ENCODE assay signal across 8 cellular contexts in genomic region chr15:34102175-34102925, GRCh38. TPM values are rescaled to one million over a fixed set of nuclear protein-coding genes. Genes with fewer than 3 reads are reported as not detected.
DNase-seq lines count a peak whose midpoint lies in the region; ATAC-seq, FAIRE-seq and TF ChIP-seq lines count a peak whose summit lies in the region.

No MANE protein-coding gene starts in this region.

- H3K4me3 Mint-ChIP-seq in T-helper 2 cell treated with Interferon-gamma antibody and Interleukin-4, amounts not matched to agents 5 μg/mL and 100 μg/mL, for 36 hours = peak overlapping the region; percentile 100
- peak overlapping the region; percentile 96 for H3K4me3 Mint-ChIP-seq in activated naive CD8-positive, alpha-beta T cell treated with anti-CD3 and anti-CD28 coated beads, Interleukin-2, amount 50 U/mL, for 24 hours

- H3K27ac ChIP-seq in keratinocyte (ENCODE audit: control insufficient read depth, insufficient read depth, low read length) (peak overlapping the region; percentile 95), stomach smooth muscle (ENCODE audit: low read length) (peak overlapping the region; percentile 88)

- no peaks in the 10 kb centered on the region for H3K27me3 Mint-ChIP-seq in T-helper 2 cell treated with Interferon-gamma antibody and Interleukin-4, amounts not matched to agents 5 μg/mL and 100 μg/mL, for 36 hours (ENCODE audit: low read depth)
- H3K27me3 Mint-ChIP-seq in activated naive CD8-positive, alpha-beta T cell treated with anti-CD3 and anti-CD28 coated beads, Interleukin-2, amount 50 U/mL, for 24 hours = peaks cover 3% of the 10 kb centered on the region

- no peaks in the 10 kb centered on the region for H3K9me1 ChIP-seq in keratinocyte (ENCODE audit: control insufficient read depth, extremely low read depth, insufficient read depth, low read length)

- peak overlapping the region; percentile 89 for H3K4me2 ChIP-seq in keratinocyte (ENCODE audit: control insufficient read depth, extremely low read depth, insufficient read depth, low read depth, low read length)

- H3K9ac ChIP-seq in keratinocyte (ENCODE audit: control insufficient read depth, extremely low read depth, insufficient read depth, low read length) = peak overlapping the region; percentile 82
- H3K9ac ChIP-seq in stomach smooth muscle (ENCODE audit: low read length in 2 of 2) = peak overlapping the region; percentile 75 to 97

- H3K36me3 ChIP-seq in keratinocyte (ENCODE audit: control insufficient read depth in 2 of 2, extremely low read depth in 1 of 2, insufficient read depth in 2 of 2, low read length in 2 of 2) = no peaks in the 10 kb centered on the region
- peaks cover 0 to 5% of the 10 kb centered on the region in 2 donors for H3K36me3 ChIP-seq in stomach smooth muscle (ENCODE audit: control insufficient read depth in 2 of 2, insufficient read depth in 2 of 2, low read length in 2 of 2)

- no peak for DNase-seq in T-helper 2 cell treated with Interferon-gamma antibody and Interleukin-4, amounts not matched to agents 5 μg/mL and 100 μg/mL, for 36 hours (ENCODE audit: low spot score)
- DNase-seq in T-helper 2 cell = no peak
- DNase-seq in activated naive CD8-positive, alpha-beta T cell treated with anti-CD3 and anti-CD28 coated beads, Interleukin-2, amount 50 U/mL, for 24 hours = no peak
- DNase-seq in keratinocyte (ENCODE audit: low read depth, low spot score) = no peak
- no peak for DNase-seq in NCI-H1048 (lab: John Stamatoyannopoulos, UW)
- DNase-seq in mesenteric fat pad (ENCODE audit: low spot score) = no peak
- no peak for DNase-seq in NCI-H510A (lab: John Stamatoyannopoulos, UW)

- H3K27me3 ChIP-seq in keratinocyte (ENCODE audit: control insufficient read depth, extremely low read depth, insufficient read depth, low read length) (no peaks in the 10 kb centered on the region), stomach smooth muscle (ENCODE audit: control insufficient read depth in 1 of 2, insufficient read depth in 2 of 2, low read length in 2 of 2) (no peaks in the 10 kb centered on the region)

- no peak for ATAC-seq in activated naive CD8-positive, alpha-beta T cell treated with anti-CD3 and anti-CD28 coated beads, Interleukin-2, amount 50 U/mL, for 24 hours

- H3K4me1 ChIP-seq in keratinocyte (ENCODE audit: control insufficient read depth, extremely low read depth, insufficient read depth, low read length) (peaks cover 14% of the 10 kb centered on the region), stomach smooth muscle (ENCODE audit: control insufficient read depth, insufficient read depth, low read length) (peaks cover 15% of the 10 kb centered on the region)

- peaks cover 41% of the 10 kb centered on the region for H3K79me2 ChIP-seq in keratinocyte (ENCODE audit: control insufficient read depth, insufficient read depth, low read length)

- TF ChIP-seq CTCF in keratinocyte (optimal IDR thresholded peaks at IDR 0.05 in 1 of 3, IDR thresholded peaks at IDR 0.05 in 1 of 3, conservative IDR thresholded peaks at IDR 0.05 in 1 of 3; ENCODE audit: extremely low read depth in 1 of 3, insufficient read depth in 2 of 3, low read length in 3 of 3) = no peak

- peak overlapping the region; percentile 99 for H3K27ac Mint-ChIP-seq in T-helper 2 cell treated with Interferon-gamma antibody and Interleukin-4, amounts not matched to agents 5 μg/mL and 100 μg/mL, for 36 hours
- peak overlapping the region; percentile 100 for H3K27ac Mint-ChIP-seq in activated naive CD8-positive, alpha-beta T cell treated with anti-CD3 and anti-CD28 coated beads, Interleukin-2, amount 50 U/mL, for 24 hours

- dilution Hi-C loops in keratinocyte (cut with MboI; ENCODE audit: extremely low pct_ligation_motif_present, low sequenced_read_pairs) = no loop called here

- H4K20me1 ChIP-seq in keratinocyte (ENCODE audit: control insufficient read depth, extremely low read depth, insufficient read depth, low read length) = no peaks in the 10 kb centered on the region

- no peak for FAIRE-seq in keratinocyte (lab: Jason Lieb, UNC)

- peak overlapping the region; percentile 62 to 98 (median 94) for H3K4me3 ChIP-seq in keratinocyte (ENCODE audit: control insufficient read depth in 2 of 3, extremely low read depth in 1 of 3, insufficient read depth in 2 of 3, low read depth in 1 of 3, low read length in 3 of 3)
- H3K4me3 ChIP-seq in stomach smooth muscle (ENCODE audit: low read length in 2 of 2) = peak overlapping the region; percentile 83 to 99

- H3K9me3 ChIP-seq in keratinocyte (ENCODE audit: control insufficient read depth, low read depth, low read length) (no peaks in the 10 kb centered on the region), stomach smooth muscle (ENCODE audit: control insufficient read depth in 2 of 2, low read length in 2 of 2) (no peaks in the 10 kb centered on the region)

- H2AFZ ChIP-seq in keratinocyte (ENCODE audit: control insufficient read depth, low read length) = peak overlapping the region; percentile 97

- peaks cover 9% of the 10 kb centered on the region for H3K9me3 Mint-ChIP-seq in T-helper 2 cell treated with Interferon-gamma antibody and Interleukin-4, amounts not matched to agents 5 μg/mL and 100 μg/mL, for 36 hours
- H3K9me3 Mint-ChIP-seq in activated naive CD8-positive, alpha-beta T cell treated with anti-CD3 and anti-CD28 coated beads, Interleukin-2, amount 50 U/mL, for 24 hours = peaks cover 15% of the 10 kb centered on the region

- H3K4me1 Mint-ChIP-seq in T-helper 2 cell treated with Interferon-gamma antibody and Interleukin-4, amounts not matched to agents 5 μg/mL and 100 μg/mL, for 36 hours (ENCODE audit: low read depth) = peaks cover 27% of the 10 kb centered on the region
- H3K4me1 Mint-ChIP-seq in activated naive CD8-positive, alpha-beta T cell treated with anti-CD3 and anti-CD28 coated beads, Interleukin-2, amount 50 U/mL, for 24 hours = peaks cover 34% of the 10 kb centered on the region

- peaks cover 27% of the 10 kb centered on the region for H3K36me3 Mint-ChIP-seq in T-helper 2 cell treated with Interferon-gamma antibody and Interleukin-4, amounts not matched to agents 5 μg/mL and 100 μg/mL, for 36 hours (ENCODE audit: low read depth)
- peaks cover 38% of the 10 kb centered on the region for H3K36me3 Mint-ChIP-seq in activated naive CD8-positive, alpha-beta T cell treated with anti-CD3 and anti-CD28 coated beads, Interleukin-2, amount 50 U/mL, for 24 hours (ENCODE audit: low read depth)

RNA-seq across cellular contexts. Expression of gene PGBD4, which starts 0.5 kb away (rescaled TPM):
- 1.1 to 2.7 TPM (median 2.3 TPM) in 3 replicates for polyA plus RNA-seq in keratinocyte
- 1.4 TPM for polyA plus RNA-seq in keratinocyte (2011; ENCODE audit: low read depth)
- polyA plus RNA-seq in keratinocyte (2011; cell fraction: cytosol; rRNA removed) = 0.51 and 0.88 TPM in 2 replicates
- polyA plus RNA-seq in keratinocyte (2011; cell fraction: nucleus; rRNA removed) = 4.6 and 5.0 TPM in 2 replicates
- polyA plus RNA-seq in keratinocyte (2012; ENCODE audit: low replicate concordance) = 0.68 and 1.3 TPM in 2 replicates
- 0.39 to 1.9 TPM (median 1.6 TPM) in 3 replicates for polyA minus RNA-seq in keratinocyte
- 0.96 TPM for polyA minus RNA-seq in keratinocyte (2011; cell fraction: cytosol; rRNA and poly(A)+ RNA removed)
- 1.4 and 2.1 TPM in 2 replicates for polyA minus RNA-seq in keratinocyte (2011; cell fraction: nucleus; rRNA and poly(A)+ RNA removed)
- 0.96 TPM for total RNA-seq in mesenteric fat pad

RNA-seq across cellular contexts. Expression of gene EMC7, which starts 0.7 kb away (rescaled TPM):
- 68.2 to 101 TPM (median 77.3 TPM) in 3 replicates for polyA plus RNA-seq in keratinocyte
- 149 TPM for polyA plus RNA-seq in keratinocyte (2011; ENCODE audit: low read depth)
- polyA plus RNA-seq in keratinocyte (2011; cell fraction: cytosol; rRNA removed) = 51.3 and 82.7 TPM in 2 replicates
- 82.1 and 105 TPM in 2 replicates for polyA plus RNA-seq in keratinocyte (2011; cell fraction: nucleus; rRNA removed)
- polyA plus RNA-seq in keratinocyte (2012; ENCODE audit: low replicate concordance) = 80.0 and 104 TPM in 2 replicates
- polyA minus RNA-seq in keratinocyte = 18.0 to 36.0 TPM (median 22.1 TPM) in 3 replicates
- 20.0 TPM for polyA minus RNA-seq in keratinocyte (2011; cell fraction: cytosol; rRNA and poly(A)+ RNA removed)
- 15.0 and 20.9 TPM in 2 replicates for polyA minus RNA-seq in keratinocyte (2011; cell fraction: nucleus; rRNA and poly(A)+ RNA removed)
- 69.0 TPM for total RNA-seq in mesenteric fat pad
